8 cellular contexts compared by ENCODE assay signal in the genomic region with DNA sequence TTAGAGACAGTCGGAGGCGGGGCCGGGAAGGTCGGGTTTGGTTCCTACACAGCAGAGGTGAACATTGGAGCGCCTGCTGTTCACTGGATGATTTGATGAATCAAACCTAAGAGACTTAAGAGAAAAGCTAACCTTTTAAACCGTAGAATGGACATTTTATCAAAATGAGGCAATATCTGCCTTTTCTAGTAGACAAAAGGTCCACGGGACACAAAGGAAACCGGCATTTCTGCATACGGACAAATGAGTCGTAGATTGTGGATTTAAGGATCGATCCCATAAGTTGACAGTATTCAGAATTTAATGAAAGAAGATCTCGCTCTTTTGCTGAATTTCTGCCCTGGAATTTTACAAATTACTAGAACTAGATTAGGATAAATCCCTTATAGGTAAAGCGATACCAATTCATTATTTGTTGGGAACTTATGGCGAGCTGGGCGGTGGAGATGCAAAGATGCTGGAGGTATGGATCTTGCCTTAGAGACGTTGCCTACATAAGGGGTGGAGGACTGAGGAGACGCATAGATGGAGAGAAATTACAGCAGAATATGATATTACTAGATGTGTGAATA. TPM values are rescaled to one million over a fixed set of nuclear protein-coding genes. Genes with fewer than 3 reads are reported as not detected.
DNase-seq lines count a peak whose midpoint lies in the region; ATAC-seq and TF ChIP-seq lines count a peak whose summit lies in the region.

No MANE protein-coding gene starts in this region.

- TF ChIP-seq CTCF in adrenal gland (IDR thresholded peaks at IDR 0.05) (no peak), left lung (IDR thresholded peaks at IDR 0.05) (no peak), transverse colon (IDR thresholded peaks at IDR 0.05) (no peak)

- DNase-seq in activated naive CD4-positive, alpha-beta T cell treated with anti-CD3 and anti-CD28 coated beads for 36 hours, result no peak
- no peak for DNase-seq in activated naive CD4-positive, alpha-beta T cell treated with Interleukin-2 at 50 U/mL for 16 hours
- DNase-seq in adrenal gland (no peak), left lung (no peak), transverse colon (no peak), NCI-H2107 (lab: John Stamatoyannopoulos, UW) (no peak), DMS114 treated with DMSO at 0.1 percent for 48 hours (lab: John Stamatoyannopoulos, UW; ENCODE audit: unreplicated experiment) (no peak)

- H3K27me3 ChIP-seq in adrenal gland, result no peaks in the 10 kb centered on the region
- H3K27me3 ChIP-seq in left lung, result no peaks in the 10 kb centered on the region
- no peaks in the 10 kb centered on the region for H3K27me3 ChIP-seq in transverse colon

- H3K36me3 ChIP-seq in adrenal gland (replicated peaks in 1 of 2) (peaks cover 0 to 21% of the 10 kb centered on the region in 2 donors), left lung (peaks cover 0 to 24% of the 10 kb centered on the region in 2 donors), transverse colon (peaks cover 0 to 6% (median 0%) of the 10 kb centered on the region in 4 donors)

- H3K36me3 Mint-ChIP-seq in activated naive CD4-positive, alpha-beta T cell treated with anti-CD3 and anti-CD28 coated beads for 36 hours (ENCODE audit: low read depth), result peaks cover 24% of the 10 kb centered on the region

- in situ Hi-C loops in transverse colon (cut with MboI; ENCODE audit: low pct_ligation_motif_present in 1 of 4, low pct_unique_long_range_greater_than_20kb in 1 of 4, low sequenced_read_pairs in 3 of 4), result loop anchor here in 2 of 4 donors (10.0 kb wide), 2 partner anchors 50 to 180 kb away; a partner anchor contains a TSS

- peak overlapping the region; percentile 97 for H3K4me3 Mint-ChIP-seq in activated naive CD4-positive, alpha-beta T cell treated with anti-CD3 and anti-CD28 coated beads for 36 hours

- intact Hi-C loops in activated naive CD4-positive, alpha-beta T cell treated with anti-CD3 and anti-CD28 coated beads for 36 hours (cut with micrococcal nuclease), result loop anchor here (2.0 kb wide), 1 partner anchor 40 kb away; no protein-coding TSS in a partner anchor
- intact Hi-C loops in adrenal gland (cut with DNase I) (loop anchor here in 1 of 2 donors (10.0 kb wide), 2 partner anchors 50 to 110 kb away; a partner anchor contains a TSS), left lung (cut with DNase I) (no loop called here), transverse colon (cut with DNase I; ENCODE audit: low total_unique reads) (loop anchor here (2.0 to 10.0 kb wide), 2 partner anchors 50 to 184 kb away; a partner anchor contains a TSS)

- CTCF ChIA-PET in activated naive CD4-positive, alpha-beta T cell treated with anti-CD3 and anti-CD28 coated beads for 36 hours (lab: Charles Lee), result interaction anchor here (0.7 to 1.6 kb wide), 3 partner anchors 26 to 61 kb away, joined by 3 to 12 read pairs (median 4); no protein-coding TSS in a partner anchor

- peak overlapping the region; percentile 28 to 79 (median 72) for H3K4me3 ChIP-seq in adrenal gland
- peak overlapping the region; percentile 72 to 81 for H3K4me3 ChIP-seq in left lung
- H3K4me3 ChIP-seq in transverse colon, result peak overlapping the region; percentile 36 to 93 (median 77)

- H3K27me3 Mint-ChIP-seq in activated naive CD4-positive, alpha-beta T cell treated with anti-CD3 and anti-CD28 coated beads for 36 hours (ENCODE audit: low read depth), result no peaks in the 10 kb centered on the region

- 0 to 2% (median 1%) methylated on average over 17 of the region's 17 CpGs for WGBS in adrenal gland, 4 donors
- WGBS in transverse colon (ENCODE audit: low coverage in 1 of 2), 2 donors, result 0 to 1% methylated on average over 12 to 17 of the region's 17 CpGs

- no peak for TF ChIP-seq EP300 in transverse colon (IDR thresholded peaks at IDR 0.05; ENCODE audit: low read depth)

- H3K4me1 Mint-ChIP-seq in activated naive CD4-positive, alpha-beta T cell treated with anti-CD3 and anti-CD28 coated beads for 36 hours (ENCODE audit: low read depth), result peaks cover 40% of the 10 kb centered on the region

- H3K27ac Mint-ChIP-seq in activated naive CD4-positive, alpha-beta T cell treated with anti-CD3 and anti-CD28 coated beads for 36 hours, result peak overlapping the region; percentile 98

- H3K9me3 Mint-ChIP-seq in activated naive CD4-positive, alpha-beta T cell treated with anti-CD3 and anti-CD28 coated beads for 36 hours, result peaks cover 2% of the 10 kb centered on the region

- H3K4me1 ChIP-seq in adrenal gland (replicated peaks in 1 of 2) (peaks cover 18 to 25% of the 10 kb centered on the region in 2 donors), left lung (peaks cover 16 to 32% of the 10 kb centered on the region in 2 donors), transverse colon (peaks cover 11 to 25% (median 21%) of the 10 kb centered on the region in 4 donors)

- no peaks in the 10 kb centered on the region for H3K9me3 ChIP-seq in adrenal gland (replicated peaks in 1 of 3)
- H3K9me3 ChIP-seq in left lung, result no peaks in the 10 kb centered on the region
- H3K9me3 ChIP-seq in transverse colon, result no peaks in the 10 kb centered on the region

- ATAC-seq in left lung, result no peak
- ATAC-seq in GM21390 (IDR thresholded peaks at IDR 0.05; ENCODE audit: unreplicated experiment), result no peak

- H3K27ac ChIP-seq in adrenal gland, result peak overlapping the region; percentile 80 to 98 (median 94)
- H3K27ac ChIP-seq in left lung, result peak overlapping the region; percentile 93 to 95
- peak overlapping the region; percentile 90 to 97 (median 93) for H3K27ac ChIP-seq in transverse colon

- no peak for TF ChIP-seq POLR2A in adrenal gland (IDR thresholded peaks at IDR 0.05)
- TF ChIP-seq POLR2A in transverse colon (IDR thresholded peaks at IDR 0.05), result no peak

RNA-seq across cellular contexts. Expression of a gene that starts 0.4 kb away (rescaled TPM):
- total RNA-seq in activated naive CD4-positive, alpha-beta T cell treated with anti-CD3 and anti-CD28 coated beads for 36 hours, result 10 to 100 TPM; 28.6 to 29.2 TPM
- total RNA-seq in adrenal gland (10 to 100 TPM in 4 of 8 donors, 1 to 10 TPM in 4; 4.5 to 17.5 (median 11.6) TPM), left lung (10 to 100 TPM in 1 of 2 donors, 1 to 10 TPM in 1; 9.6 to 16.4 TPM), transverse colon (1 to 10 TPM; 5.6 to 6.4 (median 6.0) TPM)
- polyA plus RNA-seq in adrenal gland, result 10 to 100 TPM in 1 of 3 donors, 1 to 10 TPM in 2; 6.7 to 32.3 (median 8.0) TPM

RNA-seq across cellular contexts. Expression of a gene that starts 0.8 kb away (rescaled TPM):
- 1 to 10 TPM; 1.3 to 3.9 TPM for total RNA-seq in activated naive CD4-positive, alpha-beta T cell treated with anti-CD3 and anti-CD28 coated beads for 36 hours
- 1 to 10 TPM in 4 of 8 donors, under 1 TPM in 1, not detected in 3; 0.96 to 5.5 (median 2.0) TPM for total RNA-seq in adrenal gland
- polyA plus RNA-seq in adrenal gland, result 1 to 10 TPM; 1.9 to 4.2 (median 2.8) TPM
- total RNA-seq in left lung, result 1 to 10 TPM in 1 of 2 donors, under 1 TPM in 1; 0.58 to 1.0 TPM
- not detected for total RNA-seq in transverse colon

RNA-seq across cellular contexts. Expression of a gene that starts 27.7 kb away (rescaled TPM):
- total RNA-seq in activated naive CD4-positive, alpha-beta T cell treated with anti-CD3 and anti-CD28 coated beads for 36 hours, result 10 to 100 TPM; 77.0 to 81.1 TPM
- total RNA-seq in adrenal gland, result 100 to 1,000 TPM; 126 to 312 (median 160) TPM
- polyA plus RNA-seq in adrenal gland, result 100 to 1,000 TPM; 105 to 196 (median 157) TPM
- 10 to 100 TPM; 81.8 to 99.5 TPM for total RNA-seq in left lung
- 100 to 1,000 TPM in 1 of 4 donors, 10 to 100 TPM in 2, 1 to 10 TPM in 1; 9.7 to 125 (median 60.0) TPM for total RNA-seq in transverse colon

RNA-seq across cellular contexts. Expression of a gene that starts 52.4 kb away (rescaled TPM):
- 10 to 100 TPM; 78.7 to 79.5 TPM for total RNA-seq in activated naive CD4-positive, alpha-beta T cell treated with anti-CD3 and anti-CD28 coated beads for 36 hours
- 100 to 1,000 TPM; 110 to 188 (median 123) TPM for total RNA-seq in adrenal gland
- 100 to 1,000 TPM in 1 of 3 donors, 10 to 100 TPM in 2; 74.3 to 210 (median 93.7) TPM for polyA plus RNA-seq in adrenal gland
- 10 to 100 TPM; 71.1 to 74.8 TPM for total RNA-seq in left lung
- 10 to 100 TPM; 16.5 to 57.9 (median 48.7) TPM for total RNA-seq in transverse colon

Comparison
In these comparisons a context has a peak if more than half of its experiments do, and no peak if none do; other contexts are left out.
1. intact Hi-C loops: an anchor here in activated naive CD4-positive, alpha-beta T cell treated with anti-CD3 and anti-CD28 coated beads for 36 hours (2.0 kb wide) and transverse colon (2.0 to 10.0 kb wide); none called in left lung.